ENCODE assay signal across 13 cellular contexts in the genomic region with DNA sequence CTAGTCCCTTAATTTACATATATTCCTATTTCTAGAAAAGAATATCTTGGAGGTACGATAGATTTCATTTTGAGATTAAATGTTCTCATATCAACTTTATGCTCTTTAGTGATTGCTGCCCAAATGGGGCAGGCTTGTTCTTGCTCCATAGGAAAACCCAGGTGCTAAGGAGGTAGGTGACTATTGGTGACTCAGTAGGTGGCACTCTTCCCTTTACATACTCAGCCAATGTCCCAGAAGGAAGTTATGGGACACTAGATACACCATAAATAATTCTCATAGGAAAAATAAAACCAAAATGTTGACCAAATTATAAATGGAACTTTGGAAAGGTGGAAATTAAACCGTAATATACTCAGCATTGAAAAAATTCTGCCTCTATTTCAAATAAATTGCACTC. TPM values are rescaled to one million over a fixed set of nuclear protein-coding genes. Genes with fewer than 3 reads are reported as not detected.
DNase-seq lines count a peak whose midpoint lies in the region; ATAC-seq, FAIRE-seq and TF ChIP-seq lines count a peak whose summit lies in the region.
"Had no signal": no experiment of that assay in that cellular context is flagged by ENCODE, and none has a peak within 500 bp of the region (broad histone marks: within the 10 kb centered on the region; RNA-seq: fewer than 3 reads in every experiment).

No MANE protein-coding gene starts in this region.

- H2AFZ ChIP-seq in endothelial cell of umbilical vein (ENCODE audit: low read depth, low read length), result no peak overlapping the region
- H2AFZ ChIP-seq: parathyroid adenoma had no signal

- H3K9me1 ChIP-seq in endothelial cell of umbilical vein (replicated peaks; ENCODE audit: control insufficient read depth, extremely low read depth, insufficient read depth, low read length), result no peaks in the 10 kb centered on the region

- TF ChIP-seq POLR2A in endothelial cell of umbilical vein (IDR thresholded peaks at IDR 0.05; ENCODE audit: low read depth, low read length), result no peak

- intact Hi-C loops in endothelial cell of umbilical vein (cut with micrococcal nuclease), result loop anchor here (5.0 kb wide), 3 partner anchors 413 to 998 kb away; a partner anchor contains a TSS

- 51 to 82% (median 64%) methylated on average over 2 of the region's 2 CpGs for WGBS in small intestine, 3 donors

- H3K4me3 ChIP-seq in endothelial cell of umbilical vein (replicated peaks in 1 of 3; ENCODE audit: insufficient read depth in 1 of 3, low read depth in 1 of 3, low read length in 3 of 3), result no peak overlapping the region
- H3K4me3 ChIP-seq in small intestine (ENCODE audit: low read depth in 1 of 2, low read length in 2 of 2), result no peak overlapping the region
- H3K4me3 ChIP-seq: upper lobe of left lung had no signal

- POLR2A ChIA-PET in endothelial cell of umbilical vein (lab: Charles Lee), result no interaction called here

- H3K4me1 ChIP-seq in endothelial cell of umbilical vein (ENCODE audit: control insufficient read depth, extremely low read depth, insufficient read depth, low read length) (peaks cover 46% of the 10 kb centered on the region), small intestine (ENCODE audit: control insufficient read depth in 2 of 2, insufficient read depth in 1 of 2, low read depth in 1 of 2, low read length in 1 of 2) (no peaks in the 10 kb centered on the region)
- H3K4me1 ChIP-seq: parathyroid adenoma had no signal

- CTCF ChIA-PET in endothelial cell of umbilical vein (lab: Charles Lee), result interaction anchor here (0.9 to 7.8 kb wide), 2 partner anchors 179 to 237 kb away, joined by 5 to 124 read pairs; a partner anchor contains a TSS

- H3K9ac ChIP-seq in endothelial cell of umbilical vein (replicated peaks; ENCODE audit: extremely low read depth, insufficient read depth, low read length), result no peak overlapping the region
- H3K9ac ChIP-seq: parathyroid adenoma, SK-N-SH had no signal

- dilution Hi-C loops in endothelial cell of umbilical vein (cut with MboI; ENCODE audit: extremely low pct_ligation_motif_present, low sequenced_read_pairs), result no loop called here

- H3K79me2 ChIP-seq in endothelial cell of umbilical vein (ENCODE audit: control insufficient read depth, insufficient read depth, low read length), result peaks cover 51% of the 10 kb centered on the region
- H3K79me2 ChIP-seq: parathyroid adenoma had no signal

- DNase-seq in NCI-H2171 treated with DMSO at 0.1 percent for 48 hours (lab: John Stamatoyannopoulos, UW) (peak; percentile 16), NCI-H2171 (lab: John Stamatoyannopoulos, UW) (no peak), NCI-H526 (lab: John Stamatoyannopoulos, UW) (peak; percentile 74 to 80), endothelial cell of umbilical vein (ENCODE audit: low read depth, low spot score) (peak; percentile 41), small intestine (peak; percentile 42), medulla oblongata (ENCODE audit: extremely low spot score) (no peak)
- DNase-seq: activated CD4-positive, alpha-beta T cell treated with anti-CD3 and anti-CD28 coated beads, Interleukin-2, amount 50 U/mL, for 48 hours; SK-N-SH; upper lobe of left lung had no signal

- no peaks in the 10 kb centered on the region for H4K20me1 ChIP-seq in endothelial cell of umbilical vein (replicated peaks; ENCODE audit: control insufficient read depth, extremely low read depth, insufficient read depth, low read length)

- FAIRE-seq in endothelial cell of umbilical vein (lab: Jason Lieb, UNC), result no peak
- FAIRE-seq in small intestine (lab: Jason Lieb, UNC), result no peak
- FAIRE-seq: endometrium had no signal

- no peak for TF ChIP-seq CTCF in endothelial cell of umbilical vein (IDR thresholded peaks at IDR 0.05; ENCODE audit: extremely low read depth in 1 of 2, insufficient read depth in 1 of 2, low read depth in 1 of 2, low read length in 2 of 2)

- no peaks in the 10 kb centered on the region for H3K36me3 ChIP-seq in endothelial cell of umbilical vein (ENCODE audit: control insufficient read depth in 2 of 2, extremely low read depth in 1 of 2, insufficient read depth in 2 of 2, low read length in 2 of 2)
- H3K36me3 ChIP-seq in small intestine (ENCODE audit: control insufficient read depth in 2 of 2, insufficient read depth in 2 of 2, low read length in 2 of 2), result no peaks in the 10 kb centered on the region
- H3K36me3 ChIP-seq: upper lobe of left lung had no signal

- H3K27ac ChIP-seq in endothelial cell of umbilical vein (ENCODE audit: insufficient read depth, low read depth, low read length), result no peak overlapping the region
- no peak overlapping the region for H3K27ac ChIP-seq in small intestine (ENCODE audit: low read depth in 1 of 2, low read length in 1 of 2)
- H3K27ac ChIP-seq: parathyroid adenoma had no signal

- BruUV-seq in endothelial cell of umbilical vein (replicated peaks; lab: Mats Ljungman, UMichigan), result no TSS peak

- H3K27me3 ChIP-seq in endothelial cell of umbilical vein (ENCODE audit: control insufficient read depth in 2 of 2, insufficient read depth in 2 of 2, low read length in 2 of 2), result no peaks in the 10 kb centered on the region
- peaks cover 0 to 4% of the 10 kb centered on the region in 2 donors for H3K27me3 ChIP-seq in small intestine (ENCODE audit: control insufficient read depth in 2 of 2, insufficient read depth in 2 of 2, low read length in 2 of 2)
- H3K27me3 ChIP-seq: upper lobe of left lung had no signal

- no peak overlapping the region for H3K4me2 ChIP-seq in endothelial cell of umbilical vein (ENCODE audit: insufficient read depth, low read length)
- H3K4me2 ChIP-seq: SK-N-SH had no signal

- no peaks in the 10 kb centered on the region for H3K9me3 ChIP-seq in endothelial cell of umbilical vein (replicated peaks; ENCODE audit: control insufficient read depth, insufficient read depth, low read length)
- H3K9me3 ChIP-seq in small intestine (ENCODE audit: control insufficient read depth, low read depth), result no peaks in the 10 kb centered on the region
- H3K9me3 ChIP-seq: upper lobe of left lung had no signal

- ATAC-seq in GM18861 (IDR thresholded peaks at IDR 0.05; ENCODE audit: unreplicated experiment) (no peak), HG03378 (IDR thresholded peaks at IDR 0.05; ENCODE audit: unreplicated experiment) (no peak)

TF ChIP-seq in endothelial cell of umbilical vein, 7 proteins besides CTCF, POLR2A, EP300 and RAD21:
- TF ChIP-seq EZH2 (IDR thresholded peaks at IDR 0.05; ENCODE audit: borderline replicate concordance, low read depth, low read length, severe bottlenecking) (no peak), MYC (IDR thresholded peaks at IDR 0.05; ENCODE audit: low read depth, low read length) (no peak), FOS (IDR thresholded peaks at IDR 0.05; ENCODE audit: borderline replicate concordance, insufficient read depth, low read length) (no peak), GATA2 (IDR thresholded peaks at IDR 0.05; ENCODE audit: insufficient read depth, insufficient read length, low read depth, low read length) (no peak), POLR2AphosphoS5 (IDR thresholded peaks at IDR 0.05; ENCODE audit: insufficient read depth, low read depth, low read length) (no peak), JUN (IDR thresholded peaks at IDR 0.05; ENCODE audit: borderline replicate concordance, insufficient read depth, insufficient read length, low read depth) (no peak)
- TF ChIP-seq, protein P1, sequence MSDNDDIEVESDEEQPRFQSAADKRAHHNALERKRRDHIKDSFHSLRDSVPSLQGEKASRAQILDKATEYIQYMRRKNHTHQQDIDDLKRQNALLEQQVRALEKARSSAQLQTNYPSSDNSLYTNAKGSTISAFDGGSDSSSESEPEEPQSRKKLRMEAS (IDR thresholded peaks at IDR 0.05; ENCODE audit: insufficient read depth, insufficient read length), result no peak

RNA-seq across cellular contexts. Expression of a gene that starts 4.0 kb away (rescaled TPM):
- 27.6 and 30.5 TPM in 2 replicates for total RNA-seq in endothelial cell of umbilical vein
- polyA plus RNA-seq in endothelial cell of umbilical vein (2.8 and 4.0 TPM in 2 replicates), small intestine (10 to 100 TPM in 2 of 3 donors, 1 to 10 TPM in 1; 7.6 to 15.8 (median 13.0) TPM)
- 5.7 and 7.1 TPM in 2 replicates for polyA plus RNA-seq in endothelial cell of umbilical vein (2011; cell fraction: cytosol; rRNA removed)
- polyA plus RNA-seq in endothelial cell of umbilical vein (2011; cell fraction: nucleus; rRNA removed), result 6.7 and 9.1 TPM in 2 replicates
- 25.6 and 33.4 TPM in 2 replicates for polyA plus RNA-seq in endothelial cell of umbilical vein (2012)
- polyA minus RNA-seq in endothelial cell of umbilical vein, result 6.3 and 12.3 TPM in 2 replicates
- 10.8 TPM for polyA minus RNA-seq in endothelial cell of umbilical vein (2011; cell fraction: cytosol; rRNA and poly(A)+ RNA removed)
- polyA minus RNA-seq in endothelial cell of umbilical vein (2011; cell fraction: nucleus; rRNA and poly(A)+ RNA removed), result 22.7 and 27.5 TPM in 2 replicates

Comparison
In these comparisons a context has a peak if more than half of its experiments do, and no peak if none do; other contexts are left out.
1. DNase-seq: peak in NCI-H2171 treated with DMSO at 0.1 percent for 48 hours (single experiment), NCI-H526 (2 of 2), endothelial cell of umbilical vein (single experiment) and small intestine (single experiment); none in NCI-H2171 (single experiment) and medulla oblongata (single experiment).